ENCODE assay signal across 11 cellular contexts in genomic region chr15:89828324-89829145, GRCh38. TPM values are rescaled to one million over a fixed set of nuclear protein-coding genes. Genes with fewer than 3 reads are reported as not detected.
DNase-seq lines count a peak whose midpoint lies in the region; ATAC-seq, FAIRE-seq and TF ChIP-seq lines count a peak whose summit lies in the region.
"Had no signal": no experiment of that assay in that cellular context is flagged by ENCODE, and none has a peak within 500 bp of the region (broad histone marks: within the 10 kb centered on the region; RNA-seq: fewer than 3 reads in every experiment).

No MANE protein-coding gene starts in this region.

- H3K4me1 Mint-ChIP-seq in GM23338 = peaks cover 26% of the 10 kb centered on the region
- peaks cover 6% of the 10 kb centered on the region for H3K4me1 Mint-ChIP-seq in brain
- no peaks in the 10 kb centered on the region for H3K4me1 Mint-ChIP-seq in activated CD8-positive, alpha-beta T cell treated with anti-CD3 and anti-CD28 coated beads for 36 hours (ENCODE audit: low read depth)

- no peak for TF ChIP-seq CTCF in GM23338 (conservative IDR thresholded peaks at IDR 0.05; ENCODE audit: low read depth in 2 of 2)
- TF ChIP-seq CTCF in brain (conservative IDR thresholded peaks at IDR 0.05) = no peak
- no peak for TF ChIP-seq CTCF in keratinocyte (optimal IDR thresholded peaks at IDR 0.05 in 1 of 3, IDR thresholded peaks at IDR 0.05 in 1 of 3, conservative IDR thresholded peaks at IDR 0.05 in 1 of 3; ENCODE audit: extremely low read depth in 1 of 3, insufficient read depth in 2 of 3, low read length in 3 of 3)
- TF ChIP-seq CTCF in activated CD8-positive, alpha-beta T cell treated with anti-CD3 and anti-CD28 coated beads for 36 hours (IDR thresholded peaks at IDR 0.05) = no peak

- no peak for TF ChIP-seq POLR2A in GM12891 (IDR thresholded peaks at IDR 0.05; ENCODE audit: low read depth, low read length)

- no peaks in the 10 kb centered on the region for H3K9me3 Mint-ChIP-seq in GM23338
- no peaks in the 10 kb centered on the region for H3K9me3 Mint-ChIP-seq in brain
- H3K9me3 Mint-ChIP-seq in activated CD8-positive, alpha-beta T cell treated with anti-CD3 and anti-CD28 coated beads for 36 hours = no peaks in the 10 kb centered on the region
- H3K9me3 Mint-ChIP-seq: H9 had no signal

- H3K27ac Mint-ChIP-seq in GM23338 = no peak overlapping the region
- H3K27ac Mint-ChIP-seq in brain = peak overlapping the region in 3 of 5 experiments; percentile 53 to 90 (median 85)
- no peak overlapping the region for H3K27ac Mint-ChIP-seq in activated CD8-positive, alpha-beta T cell treated with anti-CD3 and anti-CD28 coated beads for 36 hours

- H3K4me3 Mint-ChIP-seq in GM23338 (no peak overlapping the region; the same call in 2 of the 3 replicates), brain (no peak overlapping the region)
- no peak overlapping the region for H3K4me3 Mint-ChIP-seq in activated CD8-positive, alpha-beta T cell treated with anti-CD3 and anti-CD28 coated beads for 36 hours
- H3K4me3 Mint-ChIP-seq: H9 had no signal

- H3K9ac ChIP-seq in keratinocyte (ENCODE audit: control insufficient read depth, extremely low read depth, insufficient read depth, low read length) (no peak overlapping the region), skeletal muscle satellite cell (ENCODE audit: low read depth, low read length) (peak overlapping the region; percentile 31)

- H3F3A ChIP-seq in GM23338 (replicated peaks; ENCODE audit: low read depth) = no peaks in the 10 kb centered on the region

- H3K4me2 ChIP-seq in GM23338 (no peak overlapping the region), keratinocyte (ENCODE audit: control insufficient read depth, extremely low read depth, insufficient read depth, low read depth, low read length) (no peak overlapping the region), skeletal muscle satellite cell (ENCODE audit: low read length) (peak overlapping the region; percentile 47)

- intact Hi-C loops in activated CD8-positive, alpha-beta T cell treated with anti-CD3 and anti-CD28 coated beads for 36 hours (cut with micrococcal nuclease) = no loop called here

- H3K4me3 ChIP-seq in GM23338 (no peak overlapping the region), keratinocyte (ENCODE audit: control insufficient read depth in 2 of 3, extremely low read depth in 1 of 3, insufficient read depth in 2 of 3, low read depth in 1 of 3, low read length in 3 of 3) (no peak overlapping the region), skeletal muscle satellite cell (ENCODE audit: low read length) (no peak overlapping the region)

- peak; percentile 33 for ATAC-seq in GM23338
- no peak for ATAC-seq in activated CD8-positive, alpha-beta T cell treated with anti-CD3 and anti-CD28 coated beads for 36 hours

- H3K4me1 ChIP-seq in GM23338 (ENCODE audit: insufficient read depth) = no peaks in the 10 kb centered on the region; the same call in 1 of the 2 replicates
- H3K4me1 ChIP-seq in keratinocyte (ENCODE audit: control insufficient read depth, extremely low read depth, insufficient read depth, low read length) = peaks cover 13% of the 10 kb centered on the region
- H3K4me1 ChIP-seq in skeletal muscle satellite cell (ENCODE audit: control insufficient read depth, insufficient read depth, low read length) = peaks cover 60% of the 10 kb centered on the region

- H3K79me2 ChIP-seq in GM23338 (replicated peaks; ENCODE audit: insufficient read depth) (no peaks in the 10 kb centered on the region), keratinocyte (ENCODE audit: control insufficient read depth, insufficient read depth, low read length) (no peaks in the 10 kb centered on the region)

- DNase-seq in GM23338 (ENCODE audit: low spot score) (peak; percentile 43), keratinocyte (ENCODE audit: low read depth, low spot score) (no peak), DMS 273 treated with DMSO at 0.1 percent for 48 hours (lab: John Stamatoyannopoulos, UW) (no peak), GM12891 (ENCODE audit: insufficient read length, low spot score) (no peak), SHP77 (lab: John Stamatoyannopoulos, UW) (no peak)
- no peak for DNase-seq in activated CD8-positive, alpha-beta T cell treated with anti-CD3 and anti-CD28 coated beads for 36 hours
- DNase-seq: activated CD4-positive, CD25-positive, alpha-beta regulatory T cell; H9; NCI-H1694 treated with DMSO at 0.1 percent for 48 hours had no signal

- CTCF ChIA-PET in activated CD8-positive, alpha-beta T cell treated with anti-CD3 and anti-CD28 coated beads for 36 hours (lab: Charles Lee) = interaction anchor here (1.2 kb wide), 1 partner anchor 14 kb away, joined by 3 read pairs; the partner anchor contains the start of gene ANPEP

- no peaks in the 10 kb centered on the region; the same call in 1 of the 2 replicates for H4K20me1 ChIP-seq in GM23338 (replicated peaks; ENCODE audit: insufficient read depth)
- H4K20me1 ChIP-seq in keratinocyte (ENCODE audit: control insufficient read depth, extremely low read depth, insufficient read depth, low read length) = no peaks in the 10 kb centered on the region

- POLR2A ChIA-PET in activated CD8-positive, alpha-beta T cell treated with anti-CD3 and anti-CD28 coated beads for 36 hours (lab: Charles Lee) = interaction anchor here (0.6 kb wide), 1 partner anchor 10 kb away, joined by 3 read pairs; no protein-coding TSS in a partner anchor

- H3K27me3 ChIP-seq in GM23338 (ENCODE audit: insufficient read depth) (no peaks in the 10 kb centered on the region), keratinocyte (ENCODE audit: control insufficient read depth, extremely low read depth, insufficient read depth, low read length) (no peaks in the 10 kb centered on the region), skeletal muscle satellite cell (ENCODE audit: control insufficient read depth, insufficient read depth, low read length) (no peaks in the 10 kb centered on the region)

- no peak overlapping the region; the same call in 1 of the 2 replicates for H3K27ac ChIP-seq in GM23338 (ENCODE audit: low read depth)
- H3K27ac ChIP-seq in keratinocyte (ENCODE audit: control insufficient read depth, insufficient read depth, low read length) = no peak overlapping the region

- dilution Hi-C loops in keratinocyte (cut with MboI; ENCODE audit: extremely low pct_ligation_motif_present, low sequenced_read_pairs) = no loop called here

- H3K36me3 Mint-ChIP-seq in GM23338 (ENCODE audit: low read depth) = peaks cover 8% of the 10 kb centered on the region
- H3K36me3 Mint-ChIP-seq in brain = peaks cover 23% of the 10 kb centered on the region
- H3K36me3 Mint-ChIP-seq in activated CD8-positive, alpha-beta T cell treated with anti-CD3 and anti-CD28 coated beads for 36 hours (ENCODE audit: low read depth) = no peaks in the 10 kb centered on the region

- FAIRE-seq in keratinocyte (lab: Jason Lieb, UNC) (no peak), GM12891 (lab: Jason Lieb, UNC) (no peak)

- H3K9me1 ChIP-seq in keratinocyte (ENCODE audit: control insufficient read depth, extremely low read depth, insufficient read depth, low read length) = no peaks in the 10 kb centered on the region

- H3K27me3 Mint-ChIP-seq in GM23338 (ENCODE audit: insufficient read depth, low read depth, poor library complexity) (peaks cover 7% of the 10 kb centered on the region), brain (peaks cover 5% of the 10 kb centered on the region)
- no peaks in the 10 kb centered on the region for H3K27me3 Mint-ChIP-seq in activated CD8-positive, alpha-beta T cell treated with anti-CD3 and anti-CD28 coated beads for 36 hours

- H2AFZ ChIP-seq in GM23338 (no peak overlapping the region), keratinocyte (ENCODE audit: control insufficient read depth, low read length) (peak overlapping the region; percentile 7)

- H3K36me3 ChIP-seq in GM23338 (ENCODE audit: insufficient read depth) = no peaks in the 10 kb centered on the region
- H3K36me3 ChIP-seq in keratinocyte (ENCODE audit: control insufficient read depth in 2 of 2, extremely low read depth in 1 of 2, insufficient read depth in 2 of 2, low read length in 2 of 2) = peaks cover 8 to 9% of the 10 kb centered on the region in 2 experiments
- H3K36me3 ChIP-seq in skeletal muscle satellite cell (ENCODE audit: insufficient read depth, low read length) = peaks cover 15% of the 10 kb centered on the region

- no peaks in the 10 kb centered on the region for H3K9me2 ChIP-seq in GM23338 (ENCODE audit: insufficient read depth)

- no peaks in the 10 kb centered on the region for H3K9me3 ChIP-seq in keratinocyte (ENCODE audit: control insufficient read depth, low read depth, low read length)
- H3K9me3 ChIP-seq in skeletal muscle satellite cell (replicated peaks; ENCODE audit: low read length) = no peaks in the 10 kb centered on the region

RNA-seq across cellular contexts. Expression of gene ANPEP, which starts 13.9 kb away (rescaled TPM):
- 0.58 and 0.80 TPM in 2 replicates for total RNA-seq in GM23338 (2014; rRNA removed; shearing (Covaris generic))
- polyA plus RNA-seq in GM23338 (2016; fragmentation: Nextera tagmentation; extraction: Ambion mirVana) = 0.87 and 1.8 TPM in 2 replicates
- polyA plus RNA-seq in brain (ENCODE audit: insufficient read depth, low read depth, low replicate concordance) = 3.1 TPM
- polyA plus RNA-seq in keratinocyte = 0.59 to 5.2 TPM (median 1.00 TPM) in 3 replicates
- polyA plus RNA-seq in keratinocyte (2011; ENCODE audit: low read depth) = 0.37 TPM
- 0.44 and 0.65 TPM in 2 replicates for polyA plus RNA-seq in keratinocyte (2011; cell fraction: cytosol; rRNA removed)
- 2.4 and 2.7 TPM in 2 replicates for polyA plus RNA-seq in keratinocyte (2011; cell fraction: nucleus; rRNA removed)
- 0.20 and 3.4 TPM in 2 replicates for polyA plus RNA-seq in keratinocyte (2012; ENCODE audit: low replicate concordance)
- 2.0 to 11.6 TPM (median 2.6 TPM) in 3 replicates for polyA minus RNA-seq in keratinocyte
- 3.5 TPM for polyA minus RNA-seq in keratinocyte (2011; cell fraction: cytosol; rRNA and poly(A)+ RNA removed)
- polyA minus RNA-seq in keratinocyte (2011; cell fraction: nucleus; rRNA and poly(A)+ RNA removed) = 1.8 and 1.9 TPM in 2 replicates
- total RNA-seq in skeletal muscle satellite cell (2012; rRNA removed) = 318 and 367 TPM in 2 replicates
- polyA plus RNA-seq in GM12891 (2012; ENCODE audit: low read depth, missing spikeins) = not detected
- not detected for total RNA-seq in activated CD8-positive, alpha-beta T cell treated with anti-CD3 and anti-CD28 coated beads for 36 hours

RNA-seq across cellular contexts. Expression of gene MESP2, which starts 52.4 kb away (rescaled TPM):
- total RNA-seq in GM23338 (2014; rRNA removed; shearing (Covaris generic)) = 0.16 and 1.3 TPM in 2 replicates
- 0.24 and 0.68 TPM in 2 replicates for polyA plus RNA-seq in GM23338 (2016; fragmentation: Nextera tagmentation; extraction: Ambion mirVana)
- 1.6 TPM for polyA plus RNA-seq in brain (ENCODE audit: insufficient read depth, low read depth, low replicate concordance)
- polyA plus RNA-seq in keratinocyte = 0.16 to 0.39 TPM (median 0.22 TPM) in 3 replicates
- not detected for polyA plus RNA-seq in keratinocyte (2011; ENCODE audit: low read depth)
- polyA plus RNA-seq in keratinocyte (2011; cell fraction: cytosol; rRNA removed) = 0.22 and 0.23 TPM in 2 replicates
- 0.15 and 0.37 TPM in 2 replicates for polyA plus RNA-seq in keratinocyte (2011; cell fraction: nucleus; rRNA removed)
- 0.34 and 0.71 TPM in 2 replicates for polyA plus RNA-seq in keratinocyte (2012; ENCODE audit: low replicate concordance)
- polyA minus RNA-seq in keratinocyte = not detected in 3 replicates
- polyA minus RNA-seq in keratinocyte (2011; cell fraction: cytosol; rRNA and poly(A)+ RNA removed) = not detected
- polyA minus RNA-seq in keratinocyte (2011; cell fraction: nucleus; rRNA and poly(A)+ RNA removed) = not detected in 2 replicates
- total RNA-seq in skeletal muscle satellite cell (2012; rRNA removed) = 0.51 TPM in 1 of 2 replicates, not detected in the other
- polyA plus RNA-seq in GM12891 (2012; ENCODE audit: low read depth, missing spikeins) = not detected
- total RNA-seq in activated CD8-positive, alpha-beta T cell treated with anti-CD3 and anti-CD28 coated beads for 36 hours = not detected

Comparison
In these comparisons a context has a peak if more than half of its experiments do, and no peak if none do; other contexts are left out.
1. H3K27ac Mint-ChIP-seq: peak in brain (3 of 5); none in GM23338 (single experiment) and activated CD8-positive, alpha-beta T cell treated with anti-CD3 and anti-CD28 coated beads for 36 hours (single experiment).